In genomic region chr17:28318759-28319660, GRCh38 we compare ENCODE assay signal across 1 cellular context.
A peak's percentile ranks its signal among the peaks of the same experiment; 100 is the strongest.
TF ChIP-seq lines count a peak whose summit lies in the region.

TSS of gene TMEM97 (plus strand) at chr17:28319200. CDS start at chr17:28319240, 40 bp downstream.

TF ChIP-seq in HepG2, 621 proteins besides CTCF, POLR2A, EP300 and RAD21 (continued from another document and continues in another):
- TF ChIP-seq ZNF256 (CRISPR knock-in tag; conservative IDR thresholded peaks at IDR 0.05) (no peak; the same call in 1 of the 2 replicates), SOX5 (CRISPR knock-in tag; IDR thresholded peaks at IDR 0.05; ENCODE audit: borderline replicate concordance) (0 out of 2 replicates have a peak, but pooled peaks have one; percentile 13), GATAD1 (CRISPR knock-in tag; IDR thresholded peaks at IDR 0.05) (peak; percentile 82), PCBP1 (IDR thresholded peaks at IDR 0.05; ENCODE audit: borderline replicate concordance, low read depth, low read length) (no peak), ZBTB1 (CRISPR knock-in tag; IDR thresholded peaks at IDR 0.05; ENCODE audit: borderline replicate concordance) (no peak), ZNF234 (CRISPR knock-in tag; conservative IDR thresholded peaks at IDR 0.05) (0 out of 2 replicates have a peak, but pooled peaks have one; percentile 11), PRDM15 (CRISPR knock-in tag; IDR thresholded peaks at IDR 0.05) (no peak), SCMH1 (CRISPR knock-in tag; IDR thresholded peaks at IDR 0.05; ENCODE audit: borderline replicate concordance) (no peak), TBP (CRISPR knock-in tag; IDR thresholded peaks at IDR 0.05) (no peak), MAX (IDR thresholded peaks at IDR 0.05) (peak; percentile 96), ZC3H13 (CRISPR knock-in tag; IDR thresholded peaks at IDR 0.05) (no peak; the same call in 1 of the 2 replicates), DMAP1 (CRISPR knock-in tag; IDR thresholded peaks at IDR 0.05) (peak; percentile 85), KAT8 (CRISPR knock-in tag; IDR thresholded peaks at IDR 0.05) (peak; percentile 66), SP4 (CRISPR knock-in tag; IDR thresholded peaks at IDR 0.05) (peak; percentile 92), CHCHD3 (CRISPR knock-in tag; IDR thresholded peaks at IDR 0.05) (no peak), GFI1 (CRISPR knock-in tag; IDR thresholded peaks at IDR 0.05; ENCODE audit: borderline replicate concordance) (no peak; the same call in none of the 2 replicates), ZMYM3 (CRISPR knock-in tag; IDR thresholded peaks at IDR 0.05) (no peak), KDM4B (CRISPR knock-in tag; IDR thresholded peaks at IDR 0.05) (no peak), ZNF430 (CRISPR knock-in tag; IDR thresholded peaks at IDR 0.05) (no peak), ZNF674 (CRISPR knock-in tag; IDR thresholded peaks at IDR 0.05; ENCODE audit: low read depth) (no peak), TSC22D2 (CRISPR knock-in tag; IDR thresholded peaks at IDR 0.05; ENCODE audit: borderline replicate concordance) (no peak), ZNF549 (CRISPR knock-in tag; IDR thresholded peaks at IDR 0.05) (no peak), ZNF83 (CRISPR knock-in tag; IDR thresholded peaks at IDR 0.05; ENCODE audit: borderline replicate concordance) (0 out of 2 replicates have a peak, but pooled peaks have one; percentile 87), CENPT (CRISPR knock-in tag; IDR thresholded peaks at IDR 0.05; ENCODE audit: low read depth) (peak; percentile 87), REL (CRISPR knock-in tag; conservative IDR thresholded peaks at IDR 0.05) (no peak), SRF (IDR thresholded peaks at IDR 0.05; ENCODE audit: low read depth, low read length) (no peak), MIER2 (CRISPR knock-in tag; IDR thresholded peaks at IDR 0.05) (no peak), SYNCRIP (IDR thresholded peaks at IDR 0.05; ENCODE audit: insufficient read depth, low read depth, low read length) (no peak), TOPORS (CRISPR knock-in tag; IDR thresholded peaks at IDR 0.05) (peak; percentile 90; the same call in 1 of the 2 replicates), PITX1 (CRISPR knock-in tag; IDR thresholded peaks at IDR 0.05) (no peak; the same call in 1 of the 2 replicates), ZNF747 (CRISPR knock-in tag; IDR thresholded peaks at IDR 0.05; ENCODE audit: borderline replicate concordance) (no peak), NRL (CRISPR knock-in tag; IDR thresholded peaks at IDR 0.05; ENCODE audit: borderline replicate concordance) (peak; percentile 94), HNRNPUL1 (IDR thresholded peaks at IDR 0.05; ENCODE audit: low read depth, low read length) (no peak), ZNF326 (CRISPR knock-in tag; IDR thresholded peaks at IDR 0.05; ENCODE audit: borderline replicate concordance) (no peak), HES4 (CRISPR knock-in tag; IDR thresholded peaks at IDR 0.05; ENCODE audit: borderline replicate concordance) (no peak; the same call in 1 of the 2 replicates), ATF7 (IDR thresholded peaks at IDR 0.05) (no peak), ATF7 (CRISPR knock-in tag; IDR thresholded peaks at IDR 0.05) (no peak), MEIS1 (CRISPR knock-in tag; IDR thresholded peaks at IDR 0.05; ENCODE audit: borderline replicate concordance) (peak; percentile 51; the same call in 1 of the 2 replicates), HOXA7 (CRISPR knock-in tag; IDR thresholded peaks at IDR 0.05) (no peak), ZNF678 (CRISPR knock-in tag; IDR thresholded peaks at IDR 0.05) (no peak), ZSCAN29 (CRISPR knock-in tag; conservative IDR thresholded peaks at IDR 0.05) (0 out of 2 replicates have a peak, but pooled peaks have one; percentile 60), ZNF451 (CRISPR knock-in tag; IDR thresholded peaks at IDR 0.05) (0 out of 2 replicates have a peak, but pooled peaks have one; percentile 36), ZNF850 (CRISPR knock-in tag; conservative IDR thresholded peaks at IDR 0.05) (no peak)
- TF ChIP-seq, protein P1, sequence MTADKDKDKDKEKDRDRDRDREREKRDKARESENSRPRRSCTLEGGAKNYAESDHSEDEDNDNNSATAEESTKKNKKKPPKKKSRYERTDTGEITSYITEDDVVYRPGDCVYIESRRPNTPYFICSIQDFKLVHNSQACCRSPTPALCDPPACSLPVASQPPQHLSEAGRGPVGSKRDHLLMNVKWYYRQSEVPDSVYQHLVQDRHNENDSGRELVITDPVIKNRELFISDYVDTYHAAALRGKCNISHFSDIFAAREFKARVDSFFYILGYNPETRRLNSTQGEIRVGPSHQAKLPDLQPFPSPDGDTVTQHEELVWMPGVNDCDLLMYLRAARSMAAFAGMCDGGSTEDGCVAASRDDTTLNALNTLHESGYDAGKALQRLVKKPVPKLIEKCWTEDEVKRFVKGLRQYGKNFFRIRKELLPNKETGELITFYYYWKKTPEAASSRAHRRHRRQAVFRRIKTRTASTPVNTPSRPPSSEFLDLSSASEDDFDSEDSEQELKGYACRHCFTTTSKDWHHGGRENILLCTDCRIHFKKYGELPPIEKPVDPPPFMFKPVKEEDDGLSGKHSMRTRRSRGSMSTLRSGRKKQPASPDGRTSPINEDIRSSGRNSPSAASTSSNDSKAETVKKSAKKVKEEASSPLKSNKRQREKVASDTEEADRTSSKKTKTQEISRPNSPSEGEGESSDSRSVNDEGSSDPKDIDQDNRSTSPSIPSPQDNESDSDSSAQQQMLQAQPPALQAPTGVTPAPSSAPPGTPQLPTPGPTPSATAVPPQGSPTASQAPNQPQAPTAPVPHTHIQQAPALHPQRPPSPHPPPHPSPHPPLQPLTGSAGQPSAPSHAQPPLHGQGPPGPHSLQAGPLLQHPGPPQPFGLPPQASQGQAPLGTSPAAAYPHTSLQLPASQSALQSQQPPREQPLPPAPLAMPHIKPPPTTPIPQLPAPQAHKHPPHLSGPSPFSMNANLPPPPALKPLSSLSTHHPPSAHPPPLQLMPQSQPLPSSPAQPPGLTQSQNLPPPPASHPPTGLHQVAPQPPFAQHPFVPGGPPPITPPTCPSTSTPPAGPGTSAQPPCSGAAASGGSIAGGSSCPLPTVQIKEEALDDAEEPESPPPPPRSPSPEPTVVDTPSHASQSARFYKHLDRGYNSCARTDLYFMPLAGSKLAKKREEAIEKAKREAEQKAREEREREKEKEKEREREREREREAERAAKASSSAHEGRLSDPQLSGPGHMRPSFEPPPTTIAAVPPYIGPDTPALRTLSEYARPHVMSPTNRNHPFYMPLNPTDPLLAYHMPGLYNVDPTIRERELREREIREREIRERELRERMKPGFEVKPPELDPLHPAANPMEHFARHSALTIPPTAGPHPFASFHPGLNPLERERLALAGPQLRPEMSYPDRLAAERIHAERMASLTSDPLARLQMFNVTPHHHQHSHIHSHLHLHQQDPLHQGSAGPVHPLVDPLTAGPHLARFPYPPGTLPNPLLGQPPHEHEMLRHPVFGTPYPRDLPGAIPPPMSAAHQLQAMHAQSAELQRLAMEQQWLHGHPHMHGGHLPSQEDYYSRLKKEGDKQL (CRISPR knock-in tag; IDR thresholded peaks at IDR 0.05; ENCODE audit: low read depth): no peak
- TF ChIP-seq, protein P2, sequence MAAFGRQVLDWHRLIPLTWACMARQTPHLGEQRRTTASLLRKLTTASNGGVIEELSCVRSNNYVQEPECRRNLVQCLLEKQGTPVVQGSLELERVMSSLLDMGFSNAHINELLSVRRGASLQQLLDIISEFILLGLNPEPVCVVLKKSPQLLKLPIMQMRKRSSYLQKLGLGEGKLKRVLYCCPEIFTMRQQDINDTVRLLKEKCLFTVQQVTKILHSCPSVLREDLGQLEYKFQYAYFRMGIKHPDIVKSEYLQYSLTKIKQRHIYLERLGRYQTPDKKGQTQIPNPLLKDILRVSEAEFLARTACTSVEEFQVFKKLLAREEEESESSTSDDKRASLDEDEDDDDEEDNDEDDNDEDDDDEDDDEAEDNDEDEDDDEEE (CRISPR knock-in tag; IDR thresholded peaks at IDR 0.05): peak; percentile 73; the same call in 1 of the 2 replicates
- TF ChIP-seq, protein P3, sequence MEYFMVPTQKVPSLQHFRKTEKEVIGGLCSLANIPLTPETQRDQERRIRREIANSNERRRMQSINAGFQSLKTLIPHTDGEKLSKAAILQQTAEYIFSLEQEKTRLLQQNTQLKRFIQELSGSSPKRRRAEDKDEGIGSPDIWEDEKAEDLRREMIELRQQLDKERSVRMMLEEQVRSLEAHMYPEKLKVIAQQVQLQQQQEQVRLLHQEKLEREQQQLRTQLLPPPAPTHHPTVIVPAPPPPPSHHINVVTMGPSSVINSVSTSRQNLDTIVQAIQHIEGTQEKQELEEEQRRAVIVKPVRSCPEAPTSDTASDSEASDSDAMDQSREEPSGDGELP (IDR thresholded peaks at IDR 0.05; ENCODE audit: borderline replicate concordance, low read depth): peak; percentile 12; the same call in 1 of the 2 replicates
- TF ChIP-seq, protein P4, sequence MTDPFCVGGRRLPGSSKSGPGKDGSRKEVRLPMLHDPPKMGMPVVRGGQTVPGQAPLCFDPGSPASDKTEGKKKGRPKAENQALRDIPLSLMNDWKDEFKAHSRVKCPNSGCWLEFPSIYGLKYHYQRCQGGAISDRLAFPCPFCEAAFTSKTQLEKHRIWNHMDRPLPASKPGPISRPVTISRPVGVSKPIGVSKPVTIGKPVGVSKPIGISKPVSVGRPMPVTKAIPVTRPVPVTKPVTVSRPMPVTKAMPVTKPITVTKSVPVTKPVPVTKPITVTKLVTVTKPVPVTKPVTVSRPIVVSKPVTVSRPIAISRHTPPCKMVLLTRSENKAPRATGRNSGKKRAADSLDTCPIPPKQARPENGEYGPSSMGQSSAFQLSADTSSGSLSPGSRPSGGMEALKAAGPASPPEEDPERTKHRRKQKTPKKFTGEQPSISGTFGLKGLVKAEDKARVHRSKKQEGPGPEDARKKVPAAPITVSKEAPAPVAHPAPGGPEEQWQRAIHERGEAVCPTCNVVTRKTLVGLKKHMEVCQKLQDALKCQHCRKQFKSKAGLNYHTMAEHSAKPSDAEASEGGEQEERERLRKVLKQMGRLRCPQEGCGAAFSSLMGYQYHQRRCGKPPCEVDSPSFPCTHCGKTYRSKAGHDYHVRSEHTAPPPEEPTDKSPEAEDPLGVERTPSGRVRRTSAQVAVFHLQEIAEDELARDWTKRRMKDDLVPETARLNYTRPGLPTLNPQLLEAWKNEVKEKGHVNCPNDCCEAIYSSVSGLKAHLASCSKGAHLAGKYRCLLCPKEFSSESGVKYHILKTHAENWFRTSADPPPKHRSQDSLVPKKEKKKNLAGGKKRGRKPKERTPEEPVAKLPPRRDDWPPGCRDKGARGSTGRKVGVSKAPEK (CRISPR knock-in tag; IDR thresholded peaks at IDR 0.05; ENCODE audit: borderline replicate concordance): no peak
- TF ChIP-seq, protein P5, sequence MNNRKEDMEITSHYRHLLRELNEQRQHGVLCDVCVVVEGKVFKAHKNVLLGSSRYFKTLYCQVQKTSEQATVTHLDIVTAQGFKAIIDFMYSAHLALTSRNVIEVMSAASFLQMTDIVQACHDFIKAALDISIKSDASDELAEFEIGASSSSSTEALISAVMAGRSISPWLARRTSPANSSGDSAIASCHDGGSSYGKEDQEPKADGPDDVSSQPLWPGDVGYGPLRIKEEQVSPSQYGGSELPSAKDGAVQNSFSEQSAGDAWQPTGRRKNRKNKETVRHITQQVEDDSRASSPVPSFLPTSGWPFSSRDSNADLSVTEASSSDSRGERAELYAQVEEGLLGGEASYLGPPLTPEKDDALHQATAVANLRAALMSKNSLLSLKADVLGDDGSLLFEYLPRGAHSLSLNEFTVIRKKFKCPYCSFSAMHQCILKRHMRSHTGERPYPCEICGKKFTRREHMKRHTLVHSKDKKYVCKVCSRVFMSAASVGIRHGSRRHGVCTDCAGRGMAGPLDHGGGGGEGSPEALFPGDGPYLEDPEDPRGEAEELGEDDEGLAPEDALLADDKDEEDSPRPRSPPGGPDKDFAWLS (CRISPR knock-in tag; IDR thresholded peaks at IDR 0.05; ENCODE audit: borderline replicate concordance): no peak
- TF ChIP-seq, protein P6, sequence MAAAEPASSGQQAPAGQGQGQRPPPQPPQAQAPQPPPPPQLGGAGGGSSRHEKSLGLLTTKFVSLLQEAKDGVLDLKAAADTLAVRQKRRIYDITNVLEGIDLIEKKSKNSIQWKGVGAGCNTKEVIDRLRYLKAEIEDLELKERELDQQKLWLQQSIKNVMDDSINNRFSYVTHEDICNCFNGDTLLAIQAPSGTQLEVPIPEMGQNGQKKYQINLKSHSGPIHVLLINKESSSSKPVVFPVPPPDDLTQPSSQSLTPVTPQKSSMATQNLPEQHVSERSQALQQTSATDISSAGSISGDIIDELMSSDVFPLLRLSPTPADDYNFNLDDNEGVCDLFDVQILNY (CRISPR knock-in tag; conservative IDR thresholded peaks at IDR 0.05): peak; percentile 56; the same call in 1 of the 2 replicates
- TF ChIP-seq, protein P7, sequence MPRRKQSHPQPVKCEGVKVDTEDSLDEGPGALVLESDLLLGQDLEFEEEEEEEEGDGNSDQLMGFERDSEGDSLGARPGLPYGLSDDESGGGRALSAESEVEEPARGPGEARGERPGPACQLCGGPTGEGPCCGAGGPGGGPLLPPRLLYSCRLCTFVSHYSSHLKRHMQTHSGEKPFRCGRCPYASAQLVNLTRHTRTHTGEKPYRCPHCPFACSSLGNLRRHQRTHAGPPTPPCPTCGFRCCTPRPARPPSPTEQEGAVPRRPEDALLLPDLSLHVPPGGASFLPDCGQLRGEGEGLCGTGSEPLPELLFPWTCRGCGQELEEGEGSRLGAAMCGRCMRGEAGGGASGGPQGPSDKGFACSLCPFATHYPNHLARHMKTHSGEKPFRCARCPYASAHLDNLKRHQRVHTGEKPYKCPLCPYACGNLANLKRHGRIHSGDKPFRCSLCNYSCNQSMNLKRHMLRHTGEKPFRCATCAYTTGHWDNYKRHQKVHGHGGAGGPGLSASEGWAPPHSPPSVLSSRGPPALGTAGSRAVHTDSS (CRISPR knock-in tag; conservative IDR thresholded peaks at IDR 0.05): no peak
